Comparison of ENCODE assay signal across 9 cellular contexts in genomic region chr1:18820791-18821641, GRCh38. TPM values are rescaled to one million over a fixed set of nuclear protein-coding genes. Genes with fewer than 3 reads are reported as not detected.
DNase-seq lines count a peak whose midpoint lies in the region; ATAC-seq and TF ChIP-seq lines count a peak whose summit lies in the region.
"Had no signal": no experiment of that assay in that cellular context is flagged by ENCODE, and none has a peak within 500 bp of the region (broad histone marks: within the 10 kb centered on the region; RNA-seq: fewer than 3 reads in every experiment).

No MANE protein-coding gene starts in this region.

- TF ChIP-seq CTCF in GM13976 (IDR thresholded peaks at IDR 0.05; ENCODE audit: borderline replicate concordance, control extremely low read depth, extremely low read depth, insufficient read depth, missing control alignments), result peak; percentile 85
- peak; percentile 93 for TF ChIP-seq CTCF in choroid plexus epithelial cell (conservative IDR thresholded peaks at IDR 0.05; ENCODE audit: low read depth, low read length)
- peak; percentile 79 to 82 for TF ChIP-seq CTCF in left lung (IDR thresholded peaks at IDR 0.05)

- in situ Hi-C loops in GM13976 (cut with MboI; ENCODE audit: low sequenced_read_pairs, unreplicated experiment), result no loop called here

- peaks cover 0 to 54% of the 10 kb centered on the region in 2 donors for H3K27me3 ChIP-seq in left lung

- H3K9me3 ChIP-seq in left lung, result no peaks in the 10 kb centered on the region
- H3K9me3 ChIP-seq: neutrophil had no signal

- H3K4me3 ChIP-seq in choroid plexus epithelial cell (ENCODE audit: low read depth, low read length) (no peak overlapping the region), left lung (no peak overlapping the region)

- DNase-seq in 8988T (peak; percentile 63), GM13976 (ENCODE audit: low spot score) (peak; percentile 88), NCI-H2227 (lab: John Stamatoyannopoulos, UW; ENCODE audit: unreplicated experiment) (peak; percentile 88), choroid plexus epithelial cell (ENCODE audit: low read depth) (peak; percentile 77), left lung (peak; percentile 52 to 64)
- DNase-seq in activated CD4-positive, alpha-beta T cell treated with anti-CD3 and anti-CD28 coated beads for 48 hours, result peak; percentile 78
- DNase-seq in stimulated activated CD4-positive, alpha-beta T cell treated with anti-CD3 and anti-CD28 coated beads, Interleukin-4, amount 100 ng/mL, for 48 hours (ENCODE audit: low read depth in 2 of 2), result peak; percentile 40 to 71

- intact Hi-C loops in left lung (cut with DNase I), result loop anchor here in 1 of 2 donors (2.0 kb wide), 1 partner anchor 224 kb away; no protein-coding TSS in a partner anchor

- no peak overlapping the region for H3K27ac ChIP-seq in left lung
- H3K27ac ChIP-seq: neutrophil had no signal

- no peaks in the 10 kb centered on the region for H3K36me3 ChIP-seq in left lung
- H3K36me3 ChIP-seq: neutrophil had no signal

- ATAC-seq in left lung (peak; percentile 98), HG02938 (IDR thresholded peaks at IDR 0.05; ENCODE audit: unreplicated experiment) (no peak)

- H3K4me1 ChIP-seq in left lung, result no peaks in the 10 kb centered on the region

RNA-seq across cellular contexts. Expression of gene TAS1R2, which starts 38.4 kb away (rescaled TPM):
- not detected for total RNA-seq in left lung
